29 cellular contexts compared by ENCODE assay signal in genomic region chrX:69541959-69542358, GRCh38. TPM values are rescaled to one million over a fixed set of nuclear protein-coding genes. Genes with fewer than 3 reads are reported as not detected.
"Had no signal": no experiment of that assay in that cellular context is flagged by ENCODE, and none has a peak within 500 bp of the region (broad histone marks: within the 10 kb centered on the region; RNA-seq: fewer than 3 reads in every experiment).

No MANE protein-coding gene starts in this region.

- ATAC-seq: natural killer cell; psoas muscle; right cardiac atrium; sciatic nerve; stimulated activated memory B cell treated with anti-CD40 and anti-IgM and Interleukin-4, amounts not matched to agents 10 μg/mL and 1 μg/mL and 100 μg/mL, for 72 hours; stimulated activated naive CD8-positive, alpha-beta T cell treated with anti-CD3 and anti-CD28 coated beads, Interleukin-15, amount 100 ng/mL, for 72 hours; stimulated activated naive CD8-positive, alpha-beta T cell treated with anti-CD3 and anti-CD28 coated beads, Interleukin-15, Interleukin-2, amounts not matched to agents 100 U/mL and 50 U/mL, for 24 hours; upper lobe of right lung had no signal

- DNase-seq: natural killer cell; occipital lobe; ovary; posterior cingulate gyrus; psoas muscle; right cardiac atrium; spleen; stimulated activated CD4-positive, alpha-beta T cell treated with anti-CD3 and anti-CD28 coated beads, Interleukin-12 subunit alpha, Interleukin-12 subunit beta, amount 100 ng/mL, for 4 hours; stimulated activated CD4-positive, alpha-beta T cell treated with anti-CD3 and anti-CD28 coated beads, Interleukin-1b, Interleukin-23, amount 100 ng/mL, for 48 hours; stimulated activated CD4-positive, alpha-beta T cell treated with anti-CD3 and anti-CD28 coated beads, Interleukin-4, amount 100 ng/mL, for 1 hour; stimulated activated CD4-positive, alpha-beta T cell treated with anti-CD3 and anti-CD28 coated beads, Interleukin-4, amount 100 ng/mL, for 4 hours; stimulated activated CD8-positive, alpha-beta memory T cell treated with anti-CD3 and anti-CD28 coated beads, Interleukin-4, amount 100 ng/mL, for 48 hours; stimulated activated naive CD4-positive, alpha-beta T cell; stimulated activated naive CD8-positive, alpha-beta T cell treated with anti-CD3 and anti-CD28 coated beads, Interleukin-15, amount 100 ng/mL, for 72 hours; stimulated activated naive CD8-positive, alpha-beta T cell treated with anti-CD3 and anti-CD28 coated beads, Interleukin-15, Interleukin-2, amounts not matched to agents 100 U/mL and 50 U/mL, for 24 hours; substantia nigra; testis; tibial artery; transverse colon; upper lobe of right lung; uterus had no signal

- H3K27ac ChIP-seq: neural progenitor cell, ovary, parathyroid adenoma, psoas muscle, skin epidermis, spleen, suprapubic skin, testis, tibial artery, transverse colon, upper lobe of right lung, uterus had no signal

- H3K36me3 ChIP-seq: neural progenitor cell, ovary, spleen, suprapubic skin, tibial artery, transverse colon, upper lobe of right lung, uterus had no signal

- H3K4me1 ChIP-seq: neural progenitor cell, psoas muscle, suprapubic skin, testis, transverse colon, upper lobe of right lung, uterus had no signal

- H3K27me3 ChIP-seq: neural progenitor cell, ovary, suprapubic skin, testis, tibial artery, transverse colon, upper lobe of right lung, uterus had no signal

- H3K79me2 ChIP-seq: parathyroid adenoma had no signal

- H2AFZ ChIP-seq: neural progenitor cell, parathyroid adenoma had no signal

- H3K4me2 ChIP-seq: neural progenitor cell, smooth muscle cell had no signal

- H3K9me3 ChIP-seq: ovary, psoas muscle, suprapubic skin, testis, tibial artery, transverse colon, upper lobe of right lung, uterus had no signal

- H3K4me3 ChIP-seq: neural progenitor cell, ovary, psoas muscle, skin epidermis, smooth muscle cell, spleen, suprapubic skin, testis, tibial artery, transverse colon, upper lobe of right lung, uterus had no signal

- H3K9ac ChIP-seq: neural progenitor cell, parathyroid adenoma had no signal

RNA-seq across cellular contexts. Expression of gene NALF2, which starts 37.8 kb away (rescaled TPM):
- total RNA-seq: natural killer cell, osteoblast, sciatic nerve, smooth muscle cell, upper lobe of right lung had no signal
- polyA plus RNA-seq: smooth muscle cell had no signal
